Comparison of ENCODE assay signal across 23 cellular contexts in genomic region chr4:52915730-52916129, GRCh38. TPM values are rescaled to one million over a fixed set of nuclear protein-coding genes. Genes with fewer than 3 reads are reported as not detected.
A peak's percentile ranks its signal among the peaks of the same experiment; 100 is the strongest.
DNase-seq lines count a peak whose midpoint lies in the region; ATAC-seq and TF ChIP-seq lines count a peak whose summit lies in the region.
"Had no signal": no experiment of that assay in that cellular context is flagged by ENCODE, and none has a peak within 500 bp of the region (broad histone marks: within the 10 kb centered on the region; RNA-seq: fewer than 3 reads in every experiment).

No MANE protein-coding gene starts in this region.

- H3K36me3 Mint-ChIP-seq in activated T-helper 17 cell treated with anti-CD3 and anti-CD28 coated beads, Interleukin-2, amount 50 U/mL, for 72 hours (ENCODE audit: low read depth) = no peaks in the 10 kb centered on the region
- H3K36me3 Mint-ChIP-seq in progenitor cell of endocrine pancreas (ENCODE audit: insufficient read depth) = no peaks in the 10 kb centered on the region
- H3K36me3 Mint-ChIP-seq: activated CD8-positive, alpha-beta memory T cell treated with anti-CD3 and anti-CD28 coated beads, Interleukin-2, amount 10 ng/mL, durations not matched to agents 7 days and 5 days; activated naive CD8-positive, alpha-beta T cell treated with anti-CD3 and anti-CD28 coated beads, Interleukin-2, amount 10 ng/mL, durations not matched to agents 7 days and 5 days had no signal

- no peak for ATAC-seq in activated T-helper 17 cell treated with anti-CD3 and anti-CD28 coated beads, Interleukin-2, amount 50 U/mL, for 72 hours (replicated peaks)
- ATAC-seq in left lobe of liver (peak; percentile 68), HG02642 (IDR thresholded peaks at IDR 0.05; ENCODE audit: poor library complexity, unreplicated experiment) (no peak), HG03432 (IDR thresholded peaks at IDR 0.05; ENCODE audit: unreplicated experiment) (no peak)
- ATAC-seq: activated CD4-positive, alpha-beta T cell treated with anti-CD3 and anti-CD28 coated beads for 36 hours; activated CD8-positive, alpha-beta memory T cell treated with anti-CD3 and anti-CD28 coated beads, Interleukin-2, amount 10 ng/mL, durations not matched to agents 7 days and 5 days; naive thymus-derived CD4-positive, alpha-beta T cell; pancreas; PC-3; sciatic nerve had no signal

- no peak overlapping the region for H3K4me3 ChIP-seq in GM23248
- H3K4me3 ChIP-seq: pancreas had no signal

- 51 to 56% methylated on average over 2 of the region's 2 CpGs for WGBS in GM23248 (ENCODE audit: low coverage in 1 of 2, low lambda C conversion rate in 2 of 2, missing lambda C conversion rate in 2 of 2), 2 experiments

- H3K79me2 ChIP-seq in GM23248 (ENCODE audit: insufficient read depth) = no peaks in the 10 kb centered on the region

- H3K36me3 ChIP-seq in GM23248 (ENCODE audit: low read depth) = no peaks in the 10 kb centered on the region
- H3K36me3 ChIP-seq: pancreas had no signal

- no peaks in the 10 kb centered on the region for H3K9me3 ChIP-seq in GM23248 (ENCODE audit: low read depth)
- H3K9me3 ChIP-seq: pancreas had no signal

- DNase-seq in GM23248 (peak; percentile 18), left lobe of liver (ENCODE audit: low spot score) (no peak), progenitor cell of endocrine pancreas (ENCODE audit: low spot score, unreplicated experiment) (no peak), NCI-H524 treated with DMSO at 0.1 percent for 48 hours (lab: John Stamatoyannopoulos, UW) (no peak)
- DNase-seq: activated CD4-positive, alpha-beta T cell treated with anti-CD3 and anti-CD28 coated beads for 36 hours; activated CD8-positive, alpha-beta memory T cell treated with anti-CD3 and anti-CD28 coated beads, Interleukin-2, amount 10 ng/mL, durations not matched to agents 7 days and 5 days; activated naive CD8-positive, alpha-beta T cell treated with anti-CD3 and anti-CD28 coated beads, Interleukin-2, amount 10 ng/mL, durations not matched to agents 7 days and 5 days; H7; naive thymus-derived CD4-positive, alpha-beta T cell; NCI-H1092 treated with DMSO at 0.1 percent for 48 hours; NCI-H1930; pancreas; PC-3; stimulated activated CD8-positive, alpha-beta memory T cell treated with anti-CD3 and anti-CD28 coated beads, Interleukin-4, amount 100 ng/mL, for 48 hours; T-helper 1 cell had no signal

- no peak overlapping the region for H3K4me3 Mint-ChIP-seq in activated T-helper 17 cell treated with anti-CD3 and anti-CD28 coated beads, Interleukin-2, amount 50 U/mL, for 72 hours
- H3K4me3 Mint-ChIP-seq in progenitor cell of endocrine pancreas (ENCODE audit: low read depth) = no peak overlapping the region
- H3K4me3 Mint-ChIP-seq: activated CD4-positive, alpha-beta T cell treated with anti-CD3 and anti-CD28 coated beads for 36 hours; activated CD8-positive, alpha-beta memory T cell treated with anti-CD3 and anti-CD28 coated beads, Interleukin-2, amount 10 ng/mL, durations not matched to agents 7 days and 5 days; activated naive CD8-positive, alpha-beta T cell treated with anti-CD3 and anti-CD28 coated beads, Interleukin-2, amount 10 ng/mL, durations not matched to agents 7 days and 5 days; memory B cell; naive thymus-derived CD4-positive, alpha-beta T cell had no signal

- TF ChIP-seq CTCF in progenitor cell of endocrine pancreas (IDR thresholded peaks at IDR 0.05; ENCODE audit: unreplicated experiment) = no peak

- no peaks in the 10 kb centered on the region for H3K9me2 ChIP-seq in GM23248 (ENCODE audit: insufficient read depth)

- in situ Hi-C loops in GM23248 (cut with MboI) = no loop called here

- peaks cover 35% of the 10 kb centered on the region for H3F3A ChIP-seq in GM23248 (ENCODE audit: insufficient read depth)

- H3K9ac ChIP-seq in GM23248 = no peak overlapping the region

- no peaks in the 10 kb centered on the region for H3K9me3 Mint-ChIP-seq in activated T-helper 17 cell treated with anti-CD3 and anti-CD28 coated beads, Interleukin-2, amount 50 U/mL, for 72 hours
- no peaks in the 10 kb centered on the region for H3K9me3 Mint-ChIP-seq in progenitor cell of endocrine pancreas (ENCODE audit: low read depth)
- H3K9me3 Mint-ChIP-seq: activated naive CD8-positive, alpha-beta T cell treated with anti-CD3 and anti-CD28 coated beads, Interleukin-2, amount 10 ng/mL, durations not matched to agents 7 days and 5 days; activated T-helper 2 cell treated with anti-CD3 and anti-CD28 coated beads, Interferon-gamma antibody, Interleukin-2, Interleukin-4, amounts not matched to agents 10 μg/mL and 5 μg/mL and 100 μg/mL, durations not matched to agents 14 hours and 24 hours and 36 hours; memory B cell had no signal

- H2AFZ ChIP-seq in GM23248 = no peak overlapping the region

- H3K4me1 ChIP-seq in GM23248 (ENCODE audit: insufficient read depth) = peaks cover 40% of the 10 kb centered on the region

- H3K4me2 ChIP-seq in GM23248 (ENCODE audit: unreplicated experiment) = no peak overlapping the region

- peak overlapping the region; percentile 44 for H3K27ac ChIP-seq in GM23248
- H3K27ac ChIP-seq: C4-2B had no signal

- no peaks in the 10 kb centered on the region for H4K20me1 ChIP-seq in GM23248 (ENCODE audit: insufficient read depth)

- H3K27me3 Mint-ChIP-seq in activated T-helper 17 cell treated with anti-CD3 and anti-CD28 coated beads, Interleukin-2, amount 50 U/mL, for 72 hours = no peaks in the 10 kb centered on the region
- no peaks in the 10 kb centered on the region for H3K27me3 Mint-ChIP-seq in progenitor cell of endocrine pancreas
- H3K27me3 Mint-ChIP-seq: activated CD4-positive, alpha-beta T cell treated with anti-CD3 and anti-CD28 coated beads for 36 hours; activated CD8-positive, alpha-beta memory T cell treated with anti-CD3 and anti-CD28 coated beads, Interleukin-2, amount 10 ng/mL, durations not matched to agents 7 days and 5 days; activated naive CD8-positive, alpha-beta T cell treated with anti-CD3 and anti-CD28 coated beads, Interleukin-2, amount 10 ng/mL, durations not matched to agents 7 days and 5 days; memory B cell; naive thymus-derived CD4-positive, alpha-beta T cell had no signal

- peak overlapping the region; percentile 56 for H3K27ac Mint-ChIP-seq in activated T-helper 17 cell treated with anti-CD3 and anti-CD28 coated beads, Interleukin-2, amount 50 U/mL, for 72 hours
- peak overlapping the region; percentile 67 for H3K27ac Mint-ChIP-seq in progenitor cell of endocrine pancreas
- H3K27ac Mint-ChIP-seq: activated CD4-positive, alpha-beta T cell treated with anti-CD3 and anti-CD28 coated beads for 36 hours; activated CD8-positive, alpha-beta memory T cell treated with anti-CD3 and anti-CD28 coated beads, Interleukin-2, amount 10 ng/mL, durations not matched to agents 7 days and 5 days; activated naive CD8-positive, alpha-beta T cell treated with anti-CD3 and anti-CD28 coated beads, Interleukin-2, amount 10 ng/mL, durations not matched to agents 7 days and 5 days; activated T-helper 2 cell treated with anti-CD3 and anti-CD28 coated beads, Interferon-gamma antibody, Interleukin-2, Interleukin-4, amounts not matched to agents 10 μg/mL and 5 μg/mL and 100 μg/mL, durations not matched to agents 14 hours and 24 hours and 36 hours; memory B cell; naive thymus-derived CD4-positive, alpha-beta T cell had no signal

- H3K27me3 ChIP-seq in GM23248 (replicated peaks; ENCODE audit: insufficient read depth) = no peaks in the 10 kb centered on the region
- H3K27me3 ChIP-seq: pancreas had no signal

- no peaks in the 10 kb centered on the region for H3K4me1 Mint-ChIP-seq in activated T-helper 17 cell treated with anti-CD3 and anti-CD28 coated beads, Interleukin-2, amount 50 U/mL, for 72 hours
- peaks cover 45% of the 10 kb centered on the region for H3K4me1 Mint-ChIP-seq in progenitor cell of endocrine pancreas (ENCODE audit: low read depth)
- H3K4me1 Mint-ChIP-seq: memory B cell had no signal

RNA-seq across cellular contexts. Expression of gene RASL11B, which starts 53.6 kb away (rescaled TPM):
- total RNA-seq in GM23248 (2014; rRNA removed; shearing (Covaris generic)) = not detected in 2 replicates
- 0.11 and 0.46 TPM in 2 replicates for polyA plus RNA-seq in GM23248 (2016; fragmentation: Nextera tagmentation; extraction: Ambion mirVana)
- total RNA-seq in activated T-helper 17 cell treated with anti-CD3 and anti-CD28 coated beads, Interleukin-2, amount 50 U/mL, for 72 hours = under 1 TPM; 0.34 to 0.76 TPM
- total RNA-seq in left lobe of liver (0.60 TPM), progenitor cell of endocrine pancreas (9.3 and 9.7 TPM in 2 replicates)
- total RNA-seq: glomerular endothelial cell had no signal
